ENCODE assay signal across 22 cellular contexts in genomic region chr3:140252812-140253656, GRCh38.
"Had no signal": no experiment of that assay in that cellular context is flagged by ENCODE, and none has a peak within 500 bp of the region (broad histone marks: within the 10 kb centered on the region; RNA-seq: fewer than 3 reads in every experiment).

No MANE protein-coding gene starts in this region.

- H3K9me3 Mint-ChIP-seq: activated CD4-positive, alpha-beta T cell treated with anti-CD3 and anti-CD28 coated beads, Interleukin-2, amount 10 ng/mL, durations not matched to agents 24 days and 14 days; activated CD8-positive, alpha-beta T cell treated with anti-CD3 and anti-CD28 coated beads for 36 hours; activated naive CD8-positive, alpha-beta T cell treated with anti-CD3 and anti-CD28 coated beads, Interleukin-2, amount 50 U/mL, for 24 hours; dendritic cell treated with granulocyte-macrophage colony-stimulating factor and Interleukin-4, amounts not matched to agents 40 ng/mL and 50 ng/mL, for 4 days had no signal

- H3K4me1 ChIP-seq: body of pancreas, foreskin keratinocyte, stomach, uterus had no signal

- H3K4me3 ChIP-seq: body of pancreas, lung, ovary, stomach, uterus had no signal

- H3K4me1 Mint-ChIP-seq: activated CD4-positive, alpha-beta T cell treated with anti-CD3 and anti-CD28 coated beads, Interleukin-2, amount 10 ng/mL, durations not matched to agents 24 days and 14 days; activated CD8-positive, alpha-beta memory T cell treated with anti-CD3 and anti-CD28 coated beads, Interleukin-2, amount 10 ng/mL, durations not matched to agents 7 days and 5 days; activated naive CD8-positive, alpha-beta T cell treated with anti-CD3 and anti-CD28 coated beads, Interleukin-2, amount 50 U/mL, for 24 hours; naive thymus-derived CD4-positive, alpha-beta T cell had no signal

- H3K27me3 ChIP-seq: body of pancreas, ovary, stomach, uterus had no signal

- DNase-seq: activated CD4-positive, alpha-beta T cell treated with anti-CD3 and anti-CD28 coated beads, Interleukin-2, amount 10 ng/mL, durations not matched to agents 24 days and 14 days; activated CD8-positive, alpha-beta memory T cell treated with anti-CD3 and anti-CD28 coated beads, Interleukin-2, amount 10 ng/mL, durations not matched to agents 7 days and 5 days; activated CD8-positive, alpha-beta T cell treated with anti-CD3 and anti-CD28 coated beads for 36 hours; activated gamma-delta T cell; activated naive CD4-positive, alpha-beta T cell treated with anti-CD3 and anti-CD28 coated beads, Interleukin-2, amount 50 U/mL, for 16 hours; activated naive CD8-positive, alpha-beta T cell treated with anti-CD3 and anti-CD28 coated beads, Interleukin-2, amount 50 U/mL, for 24 hours; activated T-cell treated with anti-CD3 and anti-CD28 coated beads for 4 hours; body of pancreas; effector CD4-positive, alpha-beta T cell; foreskin keratinocyte; kidney; naive thymus-derived CD4-positive, alpha-beta T cell; ovary; right cardiac atrium; stimulated activated CD4-positive, alpha-beta T cell treated with anti-CD3 and anti-CD28 coated beads, Interleukin-12 subunit alpha, Interleukin-12 subunit beta, amount 100 ng/mL, for 4 hours; stomach; trophoblast cell; uterus had no signal

- H3K4me3 Mint-ChIP-seq: activated CD4-positive, alpha-beta T cell treated with anti-CD3 and anti-CD28 coated beads, Interleukin-2, amount 10 ng/mL, durations not matched to agents 24 days and 14 days; activated CD8-positive, alpha-beta memory T cell treated with anti-CD3 and anti-CD28 coated beads, Interleukin-2, amount 10 ng/mL, durations not matched to agents 7 days and 5 days; activated CD8-positive, alpha-beta T cell treated with anti-CD3 and anti-CD28 coated beads for 36 hours; activated naive CD8-positive, alpha-beta T cell treated with anti-CD3 and anti-CD28 coated beads, Interleukin-2, amount 50 U/mL, for 24 hours; dendritic cell treated with granulocyte-macrophage colony-stimulating factor and Interleukin-4, amounts not matched to agents 40 ng/mL and 50 ng/mL, for 4 days; naive thymus-derived CD4-positive, alpha-beta T cell had no signal

- H3K27me3 Mint-ChIP-seq: dendritic cell treated with granulocyte-macrophage colony-stimulating factor and Interleukin-4, amounts not matched to agents 40 ng/mL and 50 ng/mL, for 4 days had no signal

- FAIRE-seq: endometrium, kidney had no signal

- H3K36me3 ChIP-seq: ovary, stomach, uterus had no signal

- ATAC-seq: activated CD4-positive, CD25-positive, alpha-beta regulatory T cell treated with anti-CD3 and anti-CD28 coated beads, Interleukin-2, amount 50 U/mL, for 24 hours; activated CD8-positive, alpha-beta memory T cell treated with anti-CD3 and anti-CD28 coated beads, Interleukin-2, amount 10 ng/mL, durations not matched to agents 7 days and 5 days; activated CD8-positive, alpha-beta T cell treated with anti-CD3 and anti-CD28 coated beads for 36 hours; activated naive CD8-positive, alpha-beta T cell treated with anti-CD3 and anti-CD28 coated beads, Interleukin-2, amount 50 U/mL, for 24 hours; body of pancreas; foreskin keratinocyte; naive thymus-derived CD4-positive, alpha-beta T cell; right cardiac atrium had no signal

- H3K27ac ChIP-seq: body of pancreas, foreskin keratinocyte, ovary, stomach, uterus had no signal

- H3K9me3 ChIP-seq: body of pancreas, ovary, stomach, uterus had no signal

- H3K36me3 Mint-ChIP-seq: activated CD8-positive, alpha-beta memory T cell treated with anti-CD3 and anti-CD28 coated beads, Interleukin-2, amount 10 ng/mL, durations not matched to agents 7 days and 5 days; naive thymus-derived CD4-positive, alpha-beta T cell had no signal

- H3K27ac Mint-ChIP-seq: activated CD4-positive, alpha-beta T cell treated with anti-CD3 and anti-CD28 coated beads, Interleukin-2, amount 10 ng/mL, durations not matched to agents 24 days and 14 days; activated CD8-positive, alpha-beta memory T cell treated with anti-CD3 and anti-CD28 coated beads, Interleukin-2, amount 10 ng/mL, durations not matched to agents 7 days and 5 days; activated CD8-positive, alpha-beta T cell treated with anti-CD3 and anti-CD28 coated beads for 36 hours; activated naive CD8-positive, alpha-beta T cell treated with anti-CD3 and anti-CD28 coated beads, Interleukin-2, amount 50 U/mL, for 24 hours; dendritic cell treated with granulocyte-macrophage colony-stimulating factor and Interleukin-4, amounts not matched to agents 40 ng/mL and 50 ng/mL, for 4 days; naive thymus-derived CD4-positive, alpha-beta T cell had no signal
